Comparison of ENCODE assay signal across 8 cellular contexts in genomic region chrX:54807524-54808108, GRCh38. TPM values are rescaled to one million over a fixed set of nuclear protein-coding genes. Genes with fewer than 3 reads are reported as not detected.
DNase-seq lines count a peak whose midpoint lies in the region; ATAC-seq and TF ChIP-seq lines count a peak whose summit lies in the region.

Gene MAGED2, plus strand, starts transcription at chrX:54807745. Its CDS starts 1,587 bp downstream, at chrX:54809332.

- CTCF ChIA-PET in CD4-positive, alpha-beta T cell (lab: Charles Lee): interaction anchor here (1.0 to 1.1 kb wide), 2 partner anchors 168 to 354 kb away, joined by 3 read pairs; no protein-coding TSS in a partner anchor
- CTCF ChIA-PET in activated CD8-positive, alpha-beta T cell treated with anti-CD3 and anti-CD28 coated beads, Interleukin-2, amount 10 ng/mL, durations not matched to agents 7 days and 5 days (lab: Charles Lee): interaction anchor here (1.3 kb wide), 1 partner anchor 193 kb away, joined by 3 read pairs; the partner anchor contains the start of gene APEX2

- H3K36me3 Mint-ChIP-seq in CD4-positive, alpha-beta T cell (ENCODE audit: low read depth): peaks cover 39% of the 10 kb centered on the region
- H3K36me3 Mint-ChIP-seq in activated CD8-positive, alpha-beta T cell treated with anti-CD3 and anti-CD28 coated beads, Interleukin-2, amount 10 ng/mL, durations not matched to agents 7 days and 5 days (ENCODE audit: low read depth): peaks cover 14% of the 10 kb centered on the region
- H3K36me3 Mint-ChIP-seq in endodermal cell (ENCODE audit: low read depth): peaks cover 28% of the 10 kb centered on the region

- no peak for TF ChIP-seq CTCF in CD4-positive, alpha-beta T cell (IDR thresholded peaks at IDR 0.05)
- TF ChIP-seq CTCF in endodermal cell (conservative IDR thresholded peaks at IDR 0.05): no peak
- no peak for TF ChIP-seq CTCF in lung (IDR thresholded peaks at IDR 0.05; ENCODE audit: control extremely low read depth, extremely low read depth)

- DNase-seq in CD4-positive, alpha-beta T cell: peak; percentile 19 to 68 (median 56)
- DNase-seq in MG63: peak; percentile 21
- peak; percentile 33 for DNase-seq in activated CD8-positive, alpha-beta T cell treated with anti-CD3 and anti-CD28 coated beads, Interleukin-2, amount 10 ng/mL, durations not matched to agents 7 days and 5 days
- peak; percentile 57 for DNase-seq in endodermal cell
- DNase-seq in lung (ENCODE audit: low spot score): no peak
- DNase-seq in stimulated activated CD8-positive, alpha-beta memory T cell treated with anti-CD3 and anti-CD28 coated beads, Interleukin-7, amount 100 ng/mL, for 4 hours (ENCODE audit: low read depth in 2 of 2): peak; percentile 8 to 29

- peak; percentile 72 for ATAC-seq in CD4-positive, alpha-beta T cell (ENCODE audit: poor library complexity)
- no peak for ATAC-seq in activated CD8-positive, alpha-beta T cell treated with anti-CD3 and anti-CD28 coated beads, Interleukin-2, amount 10 ng/mL, durations not matched to agents 7 days and 5 days
- no peak for ATAC-seq in lung (ENCODE audit: insufficient read depth, low FRiP score)
- ATAC-seq in HG03097 (IDR thresholded peaks at IDR 0.05; ENCODE audit: low FRiP score, unreplicated experiment): no peak
- no peak for ATAC-seq in HG03520 (IDR thresholded peaks at IDR 0.05; ENCODE audit: unreplicated experiment)

- no peaks in the 10 kb centered on the region for H3K27me3 ChIP-seq in CD4-positive, alpha-beta T cell (ENCODE audit: control insufficient read depth, insufficient read depth, low read length)
- H3K27me3 ChIP-seq in MG63 (no peaks in the 10 kb centered on the region), endodermal cell (ENCODE audit: control insufficient read depth, insufficient read depth, low read length, poor library complexity, severe bottlenecking) (no peaks in the 10 kb centered on the region), lung (ENCODE audit: control insufficient read depth, insufficient read depth) (peaks cover 3% of the 10 kb centered on the region)

- peak within 1 kb of the TSS; percentile 75 for H3K9ac ChIP-seq in endodermal cell (ENCODE audit: extremely low read depth, low read length, poor library complexity, severe bottlenecking)

- H3K4me3 ChIP-seq in MG63: peak within 1 kb of the TSS; percentile 63
- peak within 1 kb of the TSS; percentile 97 for H3K4me3 ChIP-seq in endodermal cell (ENCODE audit: low read length)
- peak within 1 kb of the TSS; percentile 33 for H3K4me3 ChIP-seq in lung

- H3K36me3 ChIP-seq in MG63: peaks cover 7% of the 10 kb centered on the region
- peaks cover 29% of the 10 kb centered on the region for H3K36me3 ChIP-seq in endodermal cell (ENCODE audit: control insufficient read depth, insufficient read depth, low read length)
- peaks cover 3 to 6% of the 10 kb centered on the region in 2 donors for H3K36me3 ChIP-seq in lung (ENCODE audit: control insufficient read depth in 2 of 2, insufficient read depth in 2 of 2, low read length in 2 of 2)

- H3K27ac Mint-ChIP-seq in CD4-positive, alpha-beta T cell: peak within 1 kb of the TSS; percentile 98
- peak within 1 kb of the TSS; percentile 90 for H3K27ac Mint-ChIP-seq in activated CD8-positive, alpha-beta T cell treated with anti-CD3 and anti-CD28 coated beads, Interleukin-2, amount 10 ng/mL, durations not matched to agents 7 days and 5 days
- peak within 1 kb of the TSS; percentile 97 for H3K27ac Mint-ChIP-seq in endodermal cell

- POLR2A ChIA-PET in CD4-positive, alpha-beta T cell (lab: Charles Lee): interaction anchor here (0.7 to 2.2 kb wide), 11 partner anchors 167 to 1582 kb away, joined by 3 to 18 read pairs (median 3); partner anchors contain the start of genes APEX2, FAM120C, GNL3L and MAGEH1
- POLR2A ChIA-PET in activated CD8-positive, alpha-beta T cell treated with anti-CD3 and anti-CD28 coated beads, Interleukin-2, amount 10 ng/mL, durations not matched to agents 7 days and 5 days (lab: Charles Lee): interaction anchor here (0.6 to 1.3 kb wide), 5 partner anchors 168 to 1122 kb away, joined by 3 to 9 read pairs (median 3); no protein-coding TSS in a partner anchor

- no peaks in the 10 kb centered on the region for H3K4me1 ChIP-seq in endodermal cell (ENCODE audit: control insufficient read depth, insufficient read depth, low read length)
- peaks cover 0 to 2% of the 10 kb centered on the region in 2 donors for H3K4me1 ChIP-seq in lung (ENCODE audit: control insufficient read depth in 2 of 2, insufficient read depth in 2 of 2, low read length in 2 of 2)

- H3K4me1 Mint-ChIP-seq in CD4-positive, alpha-beta T cell (ENCODE audit: low read depth): peaks cover 24% of the 10 kb centered on the region
- peaks cover 15% of the 10 kb centered on the region for H3K4me1 Mint-ChIP-seq in activated CD8-positive, alpha-beta T cell treated with anti-CD3 and anti-CD28 coated beads, Interleukin-2, amount 10 ng/mL, durations not matched to agents 7 days and 5 days (ENCODE audit: low read depth)
- H3K4me1 Mint-ChIP-seq in endodermal cell: peaks cover 12% of the 10 kb centered on the region

- H3K4me3 Mint-ChIP-seq in CD4-positive, alpha-beta T cell: peak within 1 kb of the TSS; percentile 95
- peak within 1 kb of the TSS; percentile 87 for H3K4me3 Mint-ChIP-seq in activated CD8-positive, alpha-beta T cell treated with anti-CD3 and anti-CD28 coated beads, Interleukin-2, amount 10 ng/mL, durations not matched to agents 7 days and 5 days
- peak within 1 kb of the TSS; percentile 91 for H3K4me3 Mint-ChIP-seq in endodermal cell

- 0% methylated on average over 3 to 17 of the region's 17 CpGs for WGBS in endodermal cell (ENCODE audit: insufficient coverage in 1 of 2, insufficient read length in 1 of 2), 2 experiments
- 1 to 25% methylated on average over 17 of the region's 17 CpGs for WGBS in lung, 2 donors

- H3K27ac ChIP-seq in CD4-positive, alpha-beta T cell (ENCODE audit: low read depth, low read length): peak within 1 kb of the TSS; percentile 65
- H3K27ac ChIP-seq in endodermal cell (ENCODE audit: low read depth, low read length) (peak within 1 kb of the TSS; percentile 93), lung (ENCODE audit: low read depth in 1 of 2, low read length in 1 of 2) (peak within 1 kb of the TSS; percentile 18 to 78)

- no peaks in the 10 kb centered on the region for H3K27me3 Mint-ChIP-seq in CD4-positive, alpha-beta T cell
- peaks cover 9% of the 10 kb centered on the region for H3K27me3 Mint-ChIP-seq in activated CD8-positive, alpha-beta T cell treated with anti-CD3 and anti-CD28 coated beads, Interleukin-2, amount 10 ng/mL, durations not matched to agents 7 days and 5 days (ENCODE audit: low read depth)
- H3K27me3 Mint-ChIP-seq in endodermal cell (ENCODE audit: insufficient read depth): no peaks in the 10 kb centered on the region

- H3K9me3 Mint-ChIP-seq in CD4-positive, alpha-beta T cell: no peaks in the 10 kb centered on the region
- no peaks in the 10 kb centered on the region for H3K9me3 Mint-ChIP-seq in activated CD8-positive, alpha-beta T cell treated with anti-CD3 and anti-CD28 coated beads, Interleukin-2, amount 10 ng/mL, durations not matched to agents 7 days and 5 days (ENCODE audit: insufficient read depth)
- H3K9me3 Mint-ChIP-seq in endodermal cell: peaks cover 69% of the 10 kb centered on the region

- intact Hi-C loops in CD4-positive, alpha-beta T cell (cut with DNase I, micrococcal nuclease): loop anchor here (1.0 to 10.0 kb wide), 10 partner anchors 168 to 1385 kb away; partner anchors contain the start of genes PHF8 (in 2 of the 2), RIBC1 (in 1 of the 2), RRAGB (in 1 of the 2) and SMC1A (in 1 of the 2)

- H3K9me3 ChIP-seq in CD4-positive, alpha-beta T cell (ENCODE audit: control insufficient read depth, low read length): no peaks in the 10 kb centered on the region
- H3K9me3 ChIP-seq in MG63 (no peaks in the 10 kb centered on the region), endodermal cell (ENCODE audit: control insufficient read depth, low read length) (no peaks in the 10 kb centered on the region), lung (ENCODE audit: control insufficient read depth in 2 of 2, insufficient read depth in 1 of 2, low read length in 1 of 2) (no peaks in the 10 kb centered on the region)

RNA-seq across cellular contexts. Expression of gene MAGED2, which starts in this region (rescaled TPM):
- total RNA-seq in CD4-positive, alpha-beta T cell: 100 to 1,000 TPM; 146 to 154 TPM
- total RNA-seq in MG63 (2014; rRNA removed; shearing (Covaris generic); ENCODE audit: low replicate concordance): 161 and 170 TPM in 2 replicates
- total RNA-seq in activated CD8-positive, alpha-beta T cell treated with anti-CD3 and anti-CD28 coated beads, Interleukin-2, amount 10 ng/mL, durations not matched to agents 7 days and 5 days: 10 to 100 TPM; 48.8 to 50.4 TPM
- total RNA-seq in endodermal cell (100 to 1,000 TPM; 261 to 273 TPM), lung (100 to 1,000 TPM; 114 to 276 TPM)
- polyA plus RNA-seq in endodermal cell (2013, experiment 1 of 2): 355 TPM
- polyA plus RNA-seq in endodermal cell (2013, experiment 2 of 2): 364 TPM
- polyA plus RNA-seq in lung: 10 to 100 TPM; 75.8 to 76.4 TPM

Comparison
In these comparisons a context has a peak if more than half of its experiments do, and no peak if none do; other contexts are left out.
1. H3K4me3 ChIP-seq: peak in every context shown above with its lines; median percentile 97 in endodermal cell; 63 in MG63; 33 in lung.